9 cellular contexts compared by ENCODE assay signal in the genomic region with DNA sequence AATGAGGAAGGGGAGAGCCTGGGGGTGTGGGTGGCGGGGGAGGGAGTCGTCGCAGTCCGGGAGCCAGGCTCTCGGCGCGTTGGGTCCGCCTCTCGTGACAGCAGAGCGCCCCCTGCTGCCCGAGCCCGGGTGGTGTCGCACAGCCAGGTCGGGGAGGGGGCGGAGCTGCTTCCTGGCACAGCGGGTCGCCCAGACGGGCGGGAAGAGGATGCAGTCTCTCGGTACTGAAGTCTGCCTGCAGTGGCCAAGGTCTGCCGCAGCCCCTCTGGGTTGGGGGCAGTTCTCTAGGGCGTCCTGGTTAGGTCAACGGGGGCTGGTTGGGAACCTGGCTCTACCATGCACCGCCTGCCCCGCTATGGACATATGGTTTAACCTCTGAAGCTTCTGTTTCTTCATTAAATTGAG. TPM values are rescaled to one million over a fixed set of nuclear protein-coding genes. Genes with fewer than 3 reads are reported as not detected.
DNase-seq lines count a peak whose midpoint lies in the region; ATAC-seq and TF ChIP-seq lines count a peak whose summit lies in the region.
"Had no signal": no experiment of that assay in that cellular context is flagged by ENCODE, and none has a peak within 500 bp of the region (broad histone marks: within the 10 kb centered on the region; RNA-seq: fewer than 3 reads in every experiment).

No MANE protein-coding gene starts in this region.

- no peak overlapping the region for H3K27ac Mint-ChIP-seq in WTC11

- H3K36me3 Mint-ChIP-seq in WTC11, result no peaks in the 10 kb centered on the region

- H3K36me3 ChIP-seq in breast epithelium, result no peaks in the 10 kb centered on the region
- no peaks in the 10 kb centered on the region for H3K36me3 ChIP-seq in kidney epithelial cell (ENCODE audit: control insufficient read depth, insufficient read depth, low read length)

- H3K9me3 ChIP-seq in breast epithelium, result no peaks in the 10 kb centered on the region

- TF ChIP-seq CTCF in WTC11 (IDR thresholded peaks at IDR 0.05) (peak; percentile 93), breast epithelium (IDR thresholded peaks at IDR 0.05) (peak in 2 of 3 donors; percentile 52 to 54), kidney epithelial cell (IDR thresholded peaks at IDR 0.05; ENCODE audit: insufficient read depth, low read length, poor library complexity, severe bottlenecking) (peak; percentile 90)

- no peak for TF ChIP-seq POLR2A in breast epithelium (IDR thresholded peaks at IDR 0.05)

- peaks cover 20% of the 10 kb centered on the region for H3K27me3 Mint-ChIP-seq in WTC11 (ENCODE audit: low read depth)

- intact Hi-C loops in breast epithelium (cut with DNase I; ENCODE audit: low total_unique reads), result no loop called here

- H3K4me1 Mint-ChIP-seq in WTC11, result peaks cover 9% of the 10 kb centered on the region

- CTCF ChIA-PET in WTC11 (lab: Charles Lee), result interaction anchor here (0.5 to 4.6 kb wide), 89 partner anchors 9 to 869 kb away, joined by 3 to 78 read pairs (median 4); partner anchors contain the start of genes CUEDC1, MRPS23 and TRIM25

- 0 out of 2 replicates have a peak overlapping the region, but pooled peaks have one; percentile 17 for H3K4me3 Mint-ChIP-seq in WTC11

- H3K4me1 ChIP-seq in breast epithelium, result peaks cover 0 to 11% of the 10 kb centered on the region in 2 donors

- no peaks in the 10 kb centered on the region for H3K27me3 ChIP-seq in breast epithelium
- H3K27me3 ChIP-seq in kidney epithelial cell (ENCODE audit: control insufficient read depth, insufficient read depth, low read length), result peaks cover 32% of the 10 kb centered on the region

- H3K27ac ChIP-seq in breast epithelium, result no peak overlapping the region

- POLR2A ChIA-PET in WTC11 (lab: Charles Lee), result interaction anchor here (0.9 to 1.0 kb wide), 2 partner anchors 50 to 67 kb away, joined by 4 to 10 read pairs; partner anchors contain the start of gene MRPS23

- peak; percentile 95 for ATAC-seq in WTC11
- no peak for ATAC-seq in HG02938 (IDR thresholded peaks at IDR 0.05; ENCODE audit: unreplicated experiment)

- DNase-seq in NCI-H2029 (lab: John Stamatoyannopoulos, UW), result peak; percentile 46
- no peak for DNase-seq in NCI-H2029 treated with DMSO at 0.1 percent for 48 hours (lab: John Stamatoyannopoulos, UW)
- DNase-seq in NCI-H2196 treated with DMSO at 0.1 percent for 48 hours (lab: John Stamatoyannopoulos, UW; ENCODE audit: unreplicated experiment), result peak; percentile 62
- DNase-seq in WTC11 (ENCODE audit: low spot score), result peak; percentile 95
- peak; percentile 28 to 73 for DNase-seq in breast epithelium (ENCODE audit: low spot score in 2 of 2)
- no peak for DNase-seq in kidney epithelial cell (ENCODE audit: low read depth)
- DNase-seq in stimulated activated CD4-positive, alpha-beta T cell treated with anti-CD3 and anti-CD28 coated beads, Interleukin-2, amount 100 ng/mL, for 48 hours, result peak; percentile 80 to 85

- H3K4me3 ChIP-seq in breast epithelium, result peak overlapping the region in 2 of 3 donors; percentile 23 to 52
- H3K4me3 ChIP-seq in kidney epithelial cell (ENCODE audit: low read depth, low read length), result no peak overlapping the region

- no peaks in the 10 kb centered on the region for H3K9me3 Mint-ChIP-seq in WTC11

TF ChIP-seq in WTC11, 78 proteins besides CTCF, POLR2A, EP300 and RAD21 (continues in another document):
- TF ChIP-seq, protein P1, sequence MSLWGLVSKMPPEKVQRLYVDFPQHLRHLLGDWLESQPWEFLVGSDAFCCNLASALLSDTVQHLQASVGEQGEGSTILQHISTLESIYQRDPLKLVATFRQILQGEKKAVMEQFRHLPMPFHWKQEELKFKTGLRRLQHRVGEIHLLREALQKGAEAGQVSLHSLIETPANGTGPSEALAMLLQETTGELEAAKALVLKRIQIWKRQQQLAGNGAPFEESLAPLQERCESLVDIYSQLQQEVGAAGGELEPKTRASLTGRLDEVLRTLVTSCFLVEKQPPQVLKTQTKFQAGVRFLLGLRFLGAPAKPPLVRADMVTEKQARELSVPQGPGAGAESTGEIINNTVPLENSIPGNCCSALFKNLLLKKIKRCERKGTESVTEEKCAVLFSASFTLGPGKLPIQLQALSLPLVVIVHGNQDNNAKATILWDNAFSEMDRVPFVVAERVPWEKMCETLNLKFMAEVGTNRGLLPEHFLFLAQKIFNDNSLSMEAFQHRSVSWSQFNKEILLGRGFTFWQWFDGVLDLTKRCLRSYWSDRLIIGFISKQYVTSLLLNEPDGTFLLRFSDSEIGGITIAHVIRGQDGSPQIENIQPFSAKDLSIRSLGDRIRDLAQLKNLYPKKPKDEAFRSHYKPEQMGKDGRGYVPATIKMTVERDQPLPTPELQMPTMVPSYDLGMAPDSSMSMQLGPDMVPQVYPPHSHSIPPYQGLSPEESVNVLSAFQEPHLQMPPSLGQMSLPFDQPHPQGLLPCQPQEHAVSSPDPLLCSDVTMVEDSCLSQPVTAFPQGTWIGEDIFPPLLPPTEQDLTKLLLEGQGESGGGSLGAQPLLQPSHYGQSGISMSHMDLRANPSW (CRISPR knock-in tag; conservative IDR thresholded peaks at IDR 0.05; ENCODE audit: low read depth), result no peak
- no peak for TF ChIP-seq ELF4 (CRISPR knock-in tag; IDR thresholded peaks at IDR 0.05; ENCODE audit: low read depth)
- TF ChIP-seq MLX (CRISPR knock-in tag; IDR thresholded peaks at IDR 0.05), result no peak
- TF ChIP-seq, protein P2, sequence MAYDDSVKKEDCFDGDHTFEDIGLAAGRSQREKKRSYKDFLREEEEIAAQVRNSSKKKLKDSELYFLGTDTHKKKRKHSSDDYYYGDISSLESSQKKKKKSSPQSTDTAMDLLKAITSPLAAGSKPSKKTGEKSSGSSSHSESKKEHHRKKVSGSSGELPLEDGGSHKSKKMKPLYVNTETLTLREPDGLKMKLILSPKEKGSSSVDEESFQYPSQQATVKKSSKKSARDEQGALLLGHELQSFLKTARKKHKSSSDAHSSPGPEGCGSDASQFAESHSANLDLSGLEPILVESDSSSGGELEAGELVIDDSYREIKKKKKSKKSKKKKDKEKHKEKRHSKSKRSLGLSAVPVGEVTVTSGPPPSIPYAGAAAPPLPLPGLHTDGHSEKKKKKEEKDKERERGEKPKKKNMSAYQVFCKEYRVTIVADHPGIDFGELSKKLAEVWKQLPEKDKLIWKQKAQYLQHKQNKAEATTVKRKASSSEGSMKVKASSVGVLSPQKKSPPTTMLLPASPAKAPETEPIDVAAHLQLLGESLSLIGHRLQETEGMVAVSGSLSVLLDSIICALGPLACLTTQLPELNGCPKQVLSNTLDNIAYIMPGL (CRISPR knock-in tag; IDR thresholded peaks at IDR 0.05), result peak; percentile 69
- TF ChIP-seq TP53 (CRISPR knock-in tag; IDR thresholded peaks at IDR 0.05), result no peak
- TF ChIP-seq NR2C2 (CRISPR knock-in tag; IDR thresholded peaks at IDR 0.05), result no peak
- TF ChIP-seq, protein P3, sequence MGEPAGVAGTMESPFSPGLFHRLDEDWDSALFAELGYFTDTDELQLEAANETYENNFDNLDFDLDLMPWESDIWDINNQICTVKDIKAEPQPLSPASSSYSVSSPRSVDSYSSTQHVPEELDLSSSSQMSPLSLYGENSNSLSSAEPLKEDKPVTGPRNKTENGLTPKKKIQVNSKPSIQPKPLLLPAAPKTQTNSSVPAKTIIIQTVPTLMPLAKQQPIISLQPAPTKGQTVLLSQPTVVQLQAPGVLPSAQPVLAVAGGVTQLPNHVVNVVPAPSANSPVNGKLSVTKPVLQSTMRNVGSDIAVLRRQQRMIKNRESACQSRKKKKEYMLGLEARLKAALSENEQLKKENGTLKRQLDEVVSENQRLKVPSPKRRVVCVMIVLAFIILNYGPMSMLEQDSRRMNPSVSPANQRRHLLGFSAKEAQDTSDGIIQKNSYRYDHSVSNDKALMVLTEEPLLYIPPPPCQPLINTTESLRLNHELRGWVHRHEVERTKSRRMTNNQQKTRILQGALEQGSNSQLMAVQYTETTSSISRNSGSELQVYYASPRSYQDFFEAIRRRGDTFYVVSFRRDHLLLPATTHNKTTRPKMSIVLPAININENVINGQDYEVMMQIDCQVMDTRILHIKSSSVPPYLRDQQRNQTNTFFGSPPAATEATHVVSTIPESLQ (CRISPR knock-in tag; IDR thresholded peaks at IDR 0.05), result no peak
- TF ChIP-seq ZNF138 (CRISPR knock-in tag; conservative IDR thresholded peaks at IDR 0.05), result no peak
- TF ChIP-seq OVOL2 (CRISPR knock-in tag; IDR thresholded peaks at IDR 0.05; ENCODE audit: borderline replicate concordance), result no peak
- TF ChIP-seq NR3C1 (CRISPR knock-in tag; conservative IDR thresholded peaks at IDR 0.05; ENCODE audit: low read depth), result no peak
- TF ChIP-seq ZNF232 (CRISPR knock-in tag; IDR thresholded peaks at IDR 0.05), result no peak
- TF ChIP-seq USF2 (CRISPR knock-in tag; IDR thresholded peaks at IDR 0.05), result 0 out of 2 replicates have a peak, but pooled peaks have one; percentile 13
- TF ChIP-seq ERG (CRISPR knock-in tag; IDR thresholded peaks at IDR 0.05), result no peak

RNA-seq across cellular contexts. Expression of gene CCDC182, which starts 38.2 kb away (rescaled TPM):
- total RNA-seq in WTC11 (2021), result not detected in 3 replicates
- not detected for total RNA-seq in breast epithelium
- total RNA-seq in kidney epithelial cell, result not detected in 2 replicates
- total RNA-seq: pulmonary artery endothelial cell had no signal

Comparison
In these comparisons a context has a peak if more than half of its experiments do, and no peak if none do; other contexts are left out.
1. DNase-seq: peak in NCI-H2029 (single experiment), NCI-H2196 treated with DMSO at 0.1 percent for 48 hours (single experiment), WTC11 (single experiment), breast epithelium (2 of 2) and stimulated activated CD4-positive, alpha-beta T cell treated with anti-CD3 and anti-CD28 coated beads, Interleukin-2, amount 100 ng/mL, for 48 hours (2 of 2); none in NCI-H2029 treated with DMSO at 0.1 percent for 48 hours (single experiment) and kidney epithelial cell (single experiment).
2. Peak in every context shown above with its lines, with median percentiles within 50 percentile points of each other: CTCF ChIP-seq.